ENCODE assay signal across 18 cellular contexts in genomic region chr6:82196159-82196558, GRCh38. TPM values are rescaled to one million over a fixed set of nuclear protein-coding genes. Genes with fewer than 3 reads are reported as not detected.
DNase-seq lines count a peak whose midpoint lies in the region; ATAC-seq, FAIRE-seq and TF ChIP-seq lines count a peak whose summit lies in the region.
"Had no signal": no experiment of that assay in that cellular context is flagged by ENCODE, and none has a peak within 500 bp of the region (broad histone marks: within the 10 kb centered on the region; RNA-seq: fewer than 3 reads in every experiment).

No MANE protein-coding gene starts in this region.

- peak overlapping the region; percentile 24 for H3K4me2 ChIP-seq in smooth muscle cell
- H3K4me2 ChIP-seq: BLaER1 treated with 17β-estradiol and CSF1 and Interleukin-3, amounts not matched to agents 10 nM and 100 nM had no signal

- no peak overlapping the region for H3K4me3 ChIP-seq in right atrium auricular region
- no peak overlapping the region for H3K4me3 ChIP-seq in choroid plexus epithelial cell (ENCODE audit: low read depth, low read length)
- H3K4me3 ChIP-seq in smooth muscle cell, result no peak overlapping the region
- H3K4me3 ChIP-seq: BLaER1 treated with 17β-estradiol and CSF1 and Interleukin-3, amounts not matched to agents 10 nM and 100 nM had no signal

- ATAC-seq in Right ventricle myocardium inferior, result peak; percentile 51
- ATAC-seq in GM18907 (IDR thresholded peaks at IDR 0.05; ENCODE audit: unreplicated experiment), result no peak

- no peak for TF ChIP-seq CTCF in right atrium auricular region (IDR thresholded peaks at IDR 0.05)
- no peak for TF ChIP-seq CTCF in D721Med (IDR thresholded peaks at IDR 0.05; ENCODE audit: insufficient read depth, missing control alignments)
- TF ChIP-seq CTCF in choroid plexus epithelial cell (conservative IDR thresholded peaks at IDR 0.05; ENCODE audit: low read depth, low read length), result no peak
- no peak for TF ChIP-seq CTCF in smooth muscle cell (IDR thresholded peaks at IDR 0.05; ENCODE audit: borderline replicate concordance, insufficient read depth, poor library complexity, severe bottlenecking)

- no peak overlapping the region for H3K9ac ChIP-seq in smooth muscle cell (ENCODE audit: low read depth)
- H3K9ac ChIP-seq: BLaER1 treated with 17β-estradiol and CSF1 and Interleukin-3, amounts not matched to agents 10 nM and 100 nM had no signal

- intact Hi-C loops in Right ventricle myocardium inferior (cut with DNase I), result no loop called here

- H3K27me3 ChIP-seq in right atrium auricular region (no peaks in the 10 kb centered on the region), smooth muscle cell (ENCODE audit: low read depth) (no peaks in the 10 kb centered on the region)
- H3K27me3 ChIP-seq: BLaER1 treated with 17β-estradiol and CSF1 and Interleukin-3, amounts not matched to agents 10 nM and 100 nM had no signal

- H3K9me3 ChIP-seq in right atrium auricular region (no peaks in the 10 kb centered on the region), smooth muscle cell (replicated peaks; ENCODE audit: low read depth) (no peaks in the 10 kb centered on the region)
- H3K9me3 ChIP-seq: BLaER1 treated with 17β-estradiol and CSF1 and Interleukin-3, amounts not matched to agents 10 nM and 100 nM had no signal

- no peak for DNase-seq in Right ventricle myocardium inferior (ENCODE audit: missing footprints)
- DNase-seq in right atrium auricular region (ENCODE audit: low spot score), result no peak
- no peak for DNase-seq in D721Med (ENCODE audit: insufficient read length, low spot score)
- DNase-seq in choroid plexus epithelial cell (ENCODE audit: low read depth), result peak; percentile 19
- no peak for DNase-seq in smooth muscle cell (lab: John Stamatoyannopoulos, UW; ENCODE audit: unreplicated experiment)
- no peak for DNase-seq in DMS53 (lab: John Stamatoyannopoulos, UW)
- DNase-seq: 8988T; ACHN; CD4-positive, CD25-positive, alpha-beta regulatory T cell; DMS 273 treated with DMSO at 0.1 percent for 48 hours; DMS79; GDM1; GOT3; H9 had no signal

- H3K36me3 ChIP-seq in right atrium auricular region (peaks cover 69% of the 10 kb centered on the region), smooth muscle cell (ENCODE audit: low read depth) (peaks cover 37% of the 10 kb centered on the region)

- no peaks in the 10 kb centered on the region for H4K20me1 ChIP-seq in smooth muscle cell (ENCODE audit: low read depth)
- H4K20me1 ChIP-seq: BLaER1 treated with 17β-estradiol and CSF1 and Interleukin-3, amounts not matched to agents 10 nM and 100 nM had no signal

- peak; percentile 38 for FAIRE-seq in D721Med (lab: Jason Lieb, UNC)
- FAIRE-seq: GM12892, GM19239 had no signal

- peaks cover 3% of the 10 kb centered on the region for H3K79me2 ChIP-seq in smooth muscle cell (ENCODE audit: low read depth)

- peaks cover 4% of the 10 kb centered on the region for H3F3A ChIP-seq in smooth muscle cell (ENCODE audit: low read depth)

- H2AFZ ChIP-seq in smooth muscle cell (ENCODE audit: low read depth), result no peak overlapping the region

- H3K27ac ChIP-seq in right atrium auricular region (no peak overlapping the region), smooth muscle cell (ENCODE audit: low read depth) (peak overlapping the region; percentile 75)
- H3K27ac ChIP-seq: BLaER1 treated with 17β-estradiol and CSF1 and Interleukin-3, amounts not matched to agents 10 nM and 100 nM had no signal

- H3K4me1 ChIP-seq in right atrium auricular region (peaks cover 0 to 8% of the 10 kb centered on the region in 2 donors), smooth muscle cell (ENCODE audit: low read depth) (peaks cover 4% of the 10 kb centered on the region)
- H3K4me1 ChIP-seq: BLaER1 treated with 17β-estradiol and CSF1 and Interleukin-3, amounts not matched to agents 10 nM and 100 nM had no signal

RNA-seq across cellular contexts. Expression of gene IBTK, which starts 51.4 kb away (rescaled TPM):
- total RNA-seq in Right ventricle myocardium inferior, result 27.6 TPM
- 10 to 100 TPM; 24.8 TPM for total RNA-seq in right atrium auricular region
- total RNA-seq in smooth muscle cell, result 50.7 and 69.7 TPM in 2 replicates
- polyA plus RNA-seq in smooth muscle cell, result 15.3 and 21.6 TPM in 2 replicates
